Comparison of ENCODE assay signal across 8 cellular contexts in genomic region chr17:6936370-6937028, GRCh38. TPM values are rescaled to one million over a fixed set of nuclear protein-coding genes. Genes with fewer than 3 reads are reported as not detected.
DNase-seq lines count a peak whose midpoint lies in the region; ATAC-seq and TF ChIP-seq lines count a peak whose summit lies in the region.

No MANE protein-coding gene starts in this region.

- H3F3A ChIP-seq in smooth muscle cell (ENCODE audit: low read depth), result no peaks in the 10 kb centered on the region

- H2AFZ ChIP-seq in smooth muscle cell (ENCODE audit: low read depth), result no peak overlapping the region

- H3K4me1 ChIP-seq in skeletal muscle tissue (ENCODE audit: control insufficient read depth in 3 of 3, insufficient read depth in 3 of 3, low read length in 3 of 3) (peaks cover 0 to 14% (median 8%) of the 10 kb centered on the region in 3 donors), smooth muscle cell (ENCODE audit: low read depth) (no peaks in the 10 kb centered on the region)

- peaks cover 8% of the 10 kb centered on the region for H3K9me3 Mint-ChIP-seq in activated B cell treated with CpG ODN at 0.5 μM for 24 hours

- H3K27me3 ChIP-seq in skeletal muscle tissue (ENCODE audit: control insufficient read depth in 3 of 3, insufficient read depth in 3 of 3, low read length in 3 of 3) (no peaks in the 10 kb centered on the region), smooth muscle cell (ENCODE audit: low read depth) (no peaks in the 10 kb centered on the region)

- no peaks in the 10 kb centered on the region for H4K20me1 ChIP-seq in smooth muscle cell (ENCODE audit: low read depth)

- H3K9ac ChIP-seq in skeletal muscle tissue (ENCODE audit: low read depth in 1 of 3, low read length in 3 of 3) (peak overlapping the region; percentile 76 to 80 (median 76)), smooth muscle cell (ENCODE audit: low read depth) (no peak overlapping the region)

- H3K27ac Mint-ChIP-seq in activated B cell treated with CpG ODN at 0.5 μM for 24 hours, result peak overlapping the region; percentile 76

- H3K36me3 ChIP-seq in skeletal muscle tissue (ENCODE audit: control insufficient read depth in 3 of 3, insufficient read depth in 3 of 3, low read length in 3 of 3) (no peaks in the 10 kb centered on the region), smooth muscle cell (ENCODE audit: low read depth) (no peaks in the 10 kb centered on the region)

- H3K4me1 Mint-ChIP-seq in activated B cell treated with CpG ODN at 0.5 μM for 24 hours, result peaks cover 9% of the 10 kb centered on the region

- CTCF ChIA-PET in activated B cell treated with CpG ODN at 0.5 μM for 24 hours (lab: Charles Lee) (interaction anchor here (1.1 kb wide), 1 partner anchor 22 kb away, joined by 3 read pairs; no protein-coding TSS in a partner anchor), RWPE1 (lab: Yijun Ruan, JAX) (interaction anchor here (1.0 kb wide), 1 partner anchor 22 kb away, joined by 3 read pairs; no protein-coding TSS in a partner anchor)

- intact Hi-C loops in activated B cell treated with CpG ODN at 0.5 μM for 24 hours (cut with micrococcal nuclease) (no loop called here), head of caudate nucleus (cut with DNase I) (no loop called here)

- no peak overlapping the region for H3K4me2 ChIP-seq in smooth muscle cell

- H3K9me3 ChIP-seq in skeletal muscle tissue (ENCODE audit: control insufficient read depth in 3 of 3, low read length in 3 of 3), result no peaks in the 10 kb centered on the region
- H3K9me3 ChIP-seq in smooth muscle cell (replicated peaks; ENCODE audit: low read depth), result no peaks in the 10 kb centered on the region

- H3K36me3 Mint-ChIP-seq in activated B cell treated with CpG ODN at 0.5 μM for 24 hours (ENCODE audit: low read depth), result no peaks in the 10 kb centered on the region

- POLR2A ChIA-PET in activated B cell treated with CpG ODN at 0.5 μM for 24 hours (lab: Charles Lee), result interaction anchor here (0.5 to 0.6 kb wide), 2 partner anchors 12 to 26 kb away, joined by 9 to 13 read pairs; no protein-coding TSS in a partner anchor
- POLR2A ChIA-PET in RWPE1 (lab: Yijun Ruan, JAX; ENCODE audit: low non-redundant PET), result no interaction called here

- H3K27ac ChIP-seq in skeletal muscle tissue (ENCODE audit: low read depth, low read length) (peak overlapping the region; percentile 80), RWPE1 (no peak overlapping the region), smooth muscle cell (ENCODE audit: low read depth) (no peak overlapping the region)

- peak; percentile 91 for ATAC-seq in activated B cell treated with CpG ODN at 0.5 μM for 24 hours (ENCODE audit: low read depth)
- no peak for ATAC-seq in HG02610 (IDR thresholded peaks at IDR 0.05; ENCODE audit: unreplicated experiment)

- 81% methylated on average over 8 of the region's 8 CpGs for WGBS in smooth muscle cell (ENCODE audit: low lambda C conversion rate)

- H3K27me3 Mint-ChIP-seq in activated B cell treated with CpG ODN at 0.5 μM for 24 hours, result no peaks in the 10 kb centered on the region

- DNase-seq in GM20000 (ENCODE audit: low spot score) (peak; percentile 36), activated B cell treated with CpG ODN at 0.5 μM for 24 hours (no peak), head of caudate nucleus (peak in 40 of 42 donors; percentile 12 to 82 (median 51)), RWPE1 (ENCODE audit: low spot score) (no peak), RKO (ENCODE audit: low spot score) (no peak), smooth muscle cell (lab: John Stamatoyannopoulos, UW; ENCODE audit: unreplicated experiment) (no peak)

- peak overlapping the region; percentile 77 for H3K4me3 Mint-ChIP-seq in activated B cell treated with CpG ODN at 0.5 μM for 24 hours

- H3K4me3 ChIP-seq in skeletal muscle tissue (ENCODE audit: low read length in 3 of 3) (peak overlapping the region; percentile 77 to 83 (median 79)), smooth muscle cell (no peak overlapping the region)

- TF ChIP-seq CTCF in GM20000 (IDR thresholded peaks at IDR 0.05; ENCODE audit: extremely low read depth, missing control alignments) (no peak), activated B cell treated with CpG ODN at 0.5 μM for 24 hours (IDR thresholded peaks at IDR 0.05) (no peak), RWPE1 (conservative IDR thresholded peaks at IDR 0.05; ENCODE audit: low read depth) (no peak), smooth muscle cell (IDR thresholded peaks at IDR 0.05; ENCODE audit: borderline replicate concordance, insufficient read depth, poor library complexity, severe bottlenecking) (no peak)

- H3K79me2 ChIP-seq in smooth muscle cell (ENCODE audit: low read depth), result no peaks in the 10 kb centered on the region

RNA-seq across cellular contexts. Expression of gene ALOX12, which starts 59.4 kb away (rescaled TPM):
- not detected in 2 replicates for total RNA-seq in activated B cell treated with CpG ODN at 0.5 μM for 24 hours
- not detected for total RNA-seq in skeletal muscle tissue
- not detected in 2 replicates for total RNA-seq in smooth muscle cell
- 0.35 and 0.72 TPM in 2 replicates for polyA plus RNA-seq in smooth muscle cell

Comparison
In these comparisons a context has a peak if more than half of its experiments do, and no peak if none do; other contexts are left out.
1. DNase-seq: peak in GM20000 (single experiment) and head of caudate nucleus (40 of 42); none in activated B cell treated with CpG ODN at 0.5 μM for 24 hours (single experiment), RWPE1 (single experiment), RKO (single experiment) and smooth muscle cell (single experiment).